Comparison of ENCODE assay signal across 8 cellular contexts in the genomic region with DNA sequence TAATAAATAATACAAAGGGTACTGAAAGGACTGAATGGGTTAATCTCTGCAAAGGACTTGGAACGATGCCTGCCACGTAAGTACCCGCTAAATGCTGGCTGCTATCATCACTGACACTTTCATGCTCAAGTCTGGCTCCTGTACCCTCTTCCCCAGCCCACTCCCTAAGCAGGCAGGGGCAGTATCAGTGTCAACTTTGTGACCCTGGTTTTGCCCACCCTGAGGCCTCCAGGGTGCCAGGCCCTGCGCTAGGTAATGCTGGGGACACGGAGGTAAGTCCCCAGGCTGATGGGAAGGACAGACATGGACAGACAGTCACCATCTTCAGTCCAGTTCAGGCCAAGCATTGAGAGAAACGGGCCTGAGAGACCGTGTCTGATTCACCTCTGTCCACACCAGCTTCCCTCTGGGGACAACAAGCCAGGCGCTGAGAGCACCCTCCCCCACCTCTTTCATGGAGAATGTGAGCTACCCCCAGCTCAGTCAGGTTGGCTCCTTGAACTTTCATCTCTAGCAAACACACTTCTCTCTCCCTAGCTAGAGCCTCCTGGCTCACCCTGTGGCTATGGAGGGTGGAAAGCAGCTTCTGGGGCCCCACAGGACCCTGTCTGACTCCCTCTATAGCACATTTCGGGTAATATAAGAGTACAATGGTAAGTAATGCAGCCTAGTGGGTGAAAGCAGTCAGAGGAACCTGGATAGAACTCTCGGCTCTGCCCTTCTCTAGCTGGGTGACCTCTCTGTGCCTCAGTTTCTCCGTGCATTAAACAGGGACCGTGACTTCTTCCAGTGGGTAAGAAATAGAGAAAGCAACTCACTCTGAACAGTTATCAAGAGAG. TPM values are rescaled to one million over a fixed set of nuclear protein-coding genes. Genes with fewer than 3 reads are reported as not detected.
DNase-seq lines count a peak whose midpoint lies in the region; ATAC-seq and TF ChIP-seq lines count a peak whose summit lies in the region.

No MANE protein-coding gene starts in this region.

- H3K27me3 ChIP-seq in SJCRH30: no peaks in the 10 kb centered on the region
- H3K27me3 ChIP-seq in tibial nerve: no peaks in the 10 kb centered on the region

- H3K27ac Mint-ChIP-seq in memory B cell: peak overlapping the region; percentile 96

- peak; percentile 76 for DNase-seq in activated CD8-positive, alpha-beta memory T cell treated with anti-CD3 and anti-CD28 coated beads for 24 hours
- no peak for DNase-seq in activated CD8-positive, alpha-beta memory T cell treated with anti-CD3 and anti-CD28 coated beads, Interleukin-2, amount 50 U/mL, for 4 hours
- DNase-seq in SJCRH30: peak in 1 of 2 experiments; percentile 19
- DNase-seq in dermis blood vessel endothelial cell: peak; percentile 42
- DNase-seq in memory B cell (ENCODE audit: low spot score in 2 of 2): peak in 1 of 2 donors; percentile 23
- DNase-seq in tibial nerve (ENCODE audit: low spot score in 2 of 2): peak in 1 of 2 donors; percentile 22
- DNase-seq in NCI-H774 (lab: John Stamatoyannopoulos, UW): no peak

- peak overlapping the region; percentile 68 for H3K4me3 ChIP-seq in SJCRH30
- peak overlapping the region; percentile 56 to 84 (median 68) for H3K4me3 ChIP-seq in tibial nerve

- H3K27me3 Mint-ChIP-seq in memory B cell: no peaks in the 10 kb centered on the region

- TF ChIP-seq POLR2A in tibial nerve (IDR thresholded peaks at IDR 0.05): no peak

- H3K9me3 ChIP-seq in SJCRH30 (replicated peaks) (no peaks in the 10 kb centered on the region), tibial nerve (no peaks in the 10 kb centered on the region)

- WGBS in tibial nerve, 2 donors: 9 to 10% methylated on average over 11 to 12 of the region's 12 CpGs

- peak; percentile 19 for ATAC-seq in memory B cell (ENCODE audit: low read depth)
- no peak for ATAC-seq in HG03565 (IDR thresholded peaks at IDR 0.05; ENCODE audit: unreplicated experiment)

- H3K4me1 ChIP-seq in SJCRH30 (peaks cover 7% of the 10 kb centered on the region; the same call in 1 of the 2 replicates), tibial nerve (peaks cover 0 to 40% (median 7%) of the 10 kb centered on the region in 4 donors)

- H3K36me3 Mint-ChIP-seq in memory B cell: no peaks in the 10 kb centered on the region

- H3K36me3 ChIP-seq in SJCRH30 (no peaks in the 10 kb centered on the region), tibial nerve (no peaks in the 10 kb centered on the region)

- peak in 1 of 5 experiments; percentile 16 for TF ChIP-seq CTCF in tibial nerve (IDR thresholded peaks at IDR 0.05)

- H3K4me3 Mint-ChIP-seq in memory B cell: peak overlapping the region; percentile 99

- TF ChIP-seq EP300 in tibial nerve (IDR thresholded peaks at IDR 0.05): no peak

- H3K27ac ChIP-seq in SJCRH30 (peak overlapping the region; percentile 99), tibial nerve (peak overlapping the region; percentile 93 to 99 (median 98))

- H3K4me1 Mint-ChIP-seq in memory B cell: peaks cover 40% of the 10 kb centered on the region

- no peaks in the 10 kb centered on the region for H3K9me3 Mint-ChIP-seq in memory B cell

RNA-seq across cellular contexts. Expression of gene ETFB, which starts 0.8 kb away (rescaled TPM):
- total RNA-seq in SJCRH30 (2014; rRNA removed; shearing (Covaris generic)): 14.3 and 18.6 TPM in 2 replicates
- total RNA-seq in dermis blood vessel endothelial cell (76.2 and 98.5 TPM in 2 replicates), tibial nerve (100 to 1,000 TPM in 3 of 4 donors, 10 to 100 TPM in 1; 73.2 to 118 (median 101) TPM)

RNA-seq across cellular contexts. Expression of gene CLDND2, which starts 3.4 kb away (rescaled TPM):
- total RNA-seq in SJCRH30 (2014; rRNA removed; shearing (Covaris generic)): not detected in 2 replicates
- total RNA-seq in dermis blood vessel endothelial cell (not detected in 2 replicates), tibial nerve (not detected)

RNA-seq across cellular contexts. Expression of gene NKG7, which starts 7.0 kb away (rescaled TPM):
- total RNA-seq in SJCRH30 (2014; rRNA removed; shearing (Covaris generic)): not detected in 2 replicates
- total RNA-seq in dermis blood vessel endothelial cell: not detected in 2 replicates
- total RNA-seq in tibial nerve: 1 to 10 TPM in 2 of 4 donors, not detected in 2; 3.6 to 3.9 TPM

RNA-seq across cellular contexts. Expression of gene LIM2, which starts 22.3 kb away (rescaled TPM):
- not detected in 2 replicates for total RNA-seq in SJCRH30 (2014; rRNA removed; shearing (Covaris generic))
- total RNA-seq in dermis blood vessel endothelial cell (not detected in 2 replicates), tibial nerve (not detected)

RNA-seq across cellular contexts. Expression of gene VSIG10L, which starts 23.5 kb away (rescaled TPM):
- total RNA-seq in SJCRH30 (2014; rRNA removed; shearing (Covaris generic)): 0.10 and 0.28 TPM in 2 replicates
- 0.09 and 0.17 TPM in 2 replicates for total RNA-seq in dermis blood vessel endothelial cell
- total RNA-seq in tibial nerve: 1 to 10 TPM in 3 of 4 donors, under 1 TPM in 1; 0.44 to 3.7 (median 2.1) TPM

Comparison
In these comparisons a context has a peak if more than half of its experiments do, and no peak if none do; other contexts are left out.
1. DNase-seq: peak in activated CD8-positive, alpha-beta memory T cell treated with anti-CD3 and anti-CD28 coated beads for 24 hours (single experiment) and dermis blood vessel endothelial cell (single experiment); none in activated CD8-positive, alpha-beta memory T cell treated with anti-CD3 and anti-CD28 coated beads, Interleukin-2, amount 50 U/mL, for 4 hours (single experiment) and NCI-H774 (single experiment).